Comparison of ENCODE assay signal across 8 cellular contexts in genomic region chr14:23306113-23306411, GRCh38. TPM values are rescaled to one million over a fixed set of nuclear protein-coding genes. Genes with fewer than 3 reads are reported as not detected.
DNase-seq lines count a peak whose midpoint lies in the region; ATAC-seq, FAIRE-seq and TF ChIP-seq lines count a peak whose summit lies in the region.

No MANE protein-coding gene starts in this region.

- H3K79me2 ChIP-seq in HCT116 (ENCODE audit: insufficient read depth, low read length), result peaks cover 45% of the 10 kb centered on the region

- H3K27ac Mint-ChIP-seq in WTC11, result peak overlapping the region; percentile 93

- peaks cover 20% of the 10 kb centered on the region for H3K4me1 Mint-ChIP-seq in WTC11

- no peak for FAIRE-seq in small intestine (lab: Jason Lieb, UNC)

- intact Hi-C loops in HCT116 (cut with micrococcal nuclease), result loop anchor here (10.0 kb wide), 1 partner anchor 321 kb away; the partner anchor contains the start of gene AJUBA

- H3K27me3 ChIP-seq in HCT116 (ENCODE audit: insufficient read depth, low read length) (no peaks in the 10 kb centered on the region), small intestine (ENCODE audit: control insufficient read depth in 2 of 2, insufficient read depth in 2 of 2, low read length in 2 of 2) (no peaks in the 10 kb centered on the region)

- ATAC-seq in HCT116, result no peak
- no peak; the same call in 1 of the 2 replicates for ATAC-seq in WTC11
- no peak for ATAC-seq in HG03039 (IDR thresholded peaks at IDR 0.05; ENCODE audit: unreplicated experiment)
- no peak for ATAC-seq in GM19397 (IDR thresholded peaks at IDR 0.05; ENCODE audit: unreplicated experiment)

- H3K4me3 Mint-ChIP-seq in WTC11, result peak overlapping the region; percentile 87

- peaks cover 6% of the 10 kb centered on the region for H3K36me3 Mint-ChIP-seq in WTC11

- CTCF ChIA-PET in HCT116 (lab: Charles Lee) (interaction anchor here (1.6 to 2.4 kb wide), 2 partner anchors 15 to 186 kb away, joined by 4 to 15 read pairs; partner anchors contain the start of gene PABPN1), WTC11 (lab: Charles Lee) (interaction anchor here (0.9 to 2.9 kb wide), 14 partner anchors 15 to 320 kb away, joined by 3 to 20 read pairs (median 5); partner anchors contain the start of genes HOMEZ, PABPN1 and SLC22A17)

- H3K36me3 ChIP-seq in HCT116 (ENCODE audit: control insufficient read depth in 1 of 2, insufficient read depth in 2 of 2, low read length in 2 of 2), result peaks cover 16 to 36% of the 10 kb centered on the region in 2 experiments
- peaks cover 0 to 2% of the 10 kb centered on the region in 2 donors for H3K36me3 ChIP-seq in small intestine (ENCODE audit: control insufficient read depth in 2 of 2, insufficient read depth in 2 of 2, low read length in 2 of 2)

- no peak overlapping the region for H2AFZ ChIP-seq in HCT116 (ENCODE audit: low read depth, low read length, poor library complexity, severe bottlenecking)

- POLR2A ChIA-PET in HCT116 (lab: Charles Lee), result interaction anchor here (0.9 to 2.4 kb wide), 4 partner anchors 13 to 211 kb away, joined by 4 to 21 read pairs (median 7); partner anchors contain the start of genes ACIN1, C14orf119, HOMEZ and PABPN1
- POLR2A ChIA-PET in WTC11 (lab: Charles Lee), result interaction anchor here (0.7 to 2.7 kb wide), 5 partner anchors 15 to 211 kb away, joined by 3 to 32 read pairs (median 6); partner anchors contain the start of genes ACIN1, C14orf119, HOMEZ and PABPN1

- no peak for TF ChIP-seq POLR2A in HCT116 (IDR thresholded peaks at IDR 0.05; ENCODE audit: borderline replicate concordance, extremely low read depth, insufficient read depth, insufficient read length)

- WGBS in small intestine, 3 donors, result 10 to 27% (median 26%) methylated on average over 3 of the region's 3 CpGs

- H3K9ac ChIP-seq in HCT116 (ENCODE audit: low read length), result peak overlapping the region; percentile 81

- H3K27ac ChIP-seq in HCT116 (ENCODE audit: low read depth, low read length) (peak overlapping the region; percentile 79), small intestine (ENCODE audit: low read depth in 1 of 2, low read length in 1 of 2) (peak overlapping the region; percentile 73 to 76)

- BruUV-seq in HCT116 (replicated peaks; lab: Mats Ljungman, UMichigan), result TSS peak; percentile 98

- H3K9me2 ChIP-seq in HCT116 (ENCODE audit: insufficient read depth), result no peaks in the 10 kb centered on the region

- H3K9me3 Mint-ChIP-seq in WTC11, result no peaks in the 10 kb centered on the region

- RAD21 ChIA-PET in HCT116 (lab: Charles Lee; ENCODE audit: low non-redundant PET in 1 of 2, low total read pairs in 2 of 2, uncharacterized antibody in 2 of 2, unreplicated experiment in 2 of 2), result interaction anchor here in 1 of 2 experiments (1.4 kb wide), 1 partner anchor 16 kb away, joined by 8 read pairs; the partner anchor contains the start of gene PABPN1

- H3K4me1 ChIP-seq in HCT116 (ENCODE audit: control insufficient read depth in 1 of 2, insufficient read depth in 2 of 2, low read length in 2 of 2) (peaks cover 19 to 40% of the 10 kb centered on the region in 2 experiments), small intestine (ENCODE audit: control insufficient read depth in 2 of 2, insufficient read depth in 1 of 2, low read depth in 1 of 2, low read length in 1 of 2) (peaks cover 10 to 11% of the 10 kb centered on the region in 2 donors)

- no peaks in the 10 kb centered on the region for H3K9me3 ChIP-seq in HCT116 (ENCODE audit: control insufficient read depth in 1 of 2, insufficient read depth in 1 of 2, low read depth in 1 of 2, low read length in 2 of 2)
- no peaks in the 10 kb centered on the region for H3K9me3 ChIP-seq in small intestine (ENCODE audit: control insufficient read depth, low read depth)

- no peak for TF ChIP-seq RAD21 in HCT116 (IDR thresholded peaks at IDR 0.05; ENCODE audit: low read depth)

- TF ChIP-seq CTCF in HCT116 (IDR thresholded peaks at IDR 0.05 in 2 of 3, conservative IDR thresholded peaks at IDR 0.05 in 1 of 3; ENCODE audit: borderline replicate concordance in 1 of 3, insufficient read depth in 1 of 3, low read depth in 2 of 3, low read length in 2 of 3), result no peak
- no peak for TF ChIP-seq CTCF in WTC11 (IDR thresholded peaks at IDR 0.05)

- no peak for DNase-seq in HCT116 (ENCODE audit: low read depth, low spot score)
- DNase-seq in WTC11 (ENCODE audit: low spot score), result no peak
- DNase-seq in small intestine, result peak; percentile 50
- DNase-seq in T-helper 9 cell, result no peak
- DNase-seq in glomerular visceral epithelial cell (ENCODE audit: extremely low spot score), result no peak

- H3K4me3 ChIP-seq in HCT116 (replicated peaks in 1 of 2; ENCODE audit: low read depth in 1 of 2, low read length in 2 of 2) (peak overlapping the region; percentile 76 to 99), iPS-11a (ENCODE audit: low read depth, low read length) (peak overlapping the region; percentile 73), small intestine (ENCODE audit: low read depth in 1 of 2, low read length in 2 of 2) (peak overlapping the region in 1 of 2 donors; percentile 57)

- H4K20me1 ChIP-seq in HCT116 (ENCODE audit: insufficient read depth), result no peaks in the 10 kb centered on the region

- H3K4me2 ChIP-seq in HCT116 (ENCODE audit: low read length), result peak overlapping the region; percentile 92

- peaks cover 18% of the 10 kb centered on the region for H3K27me3 Mint-ChIP-seq in WTC11 (ENCODE audit: low read depth)

TF ChIP-seq in HCT116, 20 proteins besides CTCF, POLR2A, EP300 and RAD21 (continues in another document):
- TF ChIP-seq TCF7L2 (IDR thresholded peaks at IDR 0.05; ENCODE audit: borderline replicate concordance, extremely low read depth, insufficient read depth, insufficient read length) (no peak), SIN3A (IDR thresholded peaks at IDR 0.05; ENCODE audit: low read depth) (no peak)

TF ChIP-seq in WTC11, 78 proteins besides CTCF, POLR2A, EP300 and RAD21 (continues in another document):
- no peak for TF ChIP-seq ZNF121 (CRISPR knock-in tag; IDR thresholded peaks at IDR 0.05)
- TF ChIP-seq USF1 (CRISPR knock-in tag; IDR thresholded peaks at IDR 0.05), result no peak
- TF ChIP-seq USF2 (CRISPR knock-in tag; IDR thresholded peaks at IDR 0.05), result no peak
- no peak for TF ChIP-seq IRF1 (CRISPR knock-in tag; IDR thresholded peaks at IDR 0.05)

RNA-seq across cellular contexts. Expression of gene BCL2L2, which starts 0.6 kb away (rescaled TPM):
- total RNA-seq in HCT116 (2021; ENCODE audit: unreplicated experiment) (25.5 TPM), WTC11 (2021) (15.5 to 18.2 TPM (median 16.9 TPM) in 3 replicates)
- 32.9 and 34.4 TPM in 2 replicates for polyA plus RNA-seq in HCT116 (2012)
- polyA plus RNA-seq in small intestine, result 10 to 100 TPM; 30.8 to 44.0 (median 31.5) TPM

RNA-seq across cellular contexts. Expression of gene PPP1R3E, which starts 3.4 kb away (rescaled TPM):
- total RNA-seq in HCT116 (2021; ENCODE audit: unreplicated experiment) (5.6 TPM), WTC11 (2021) (4.1 to 7.4 TPM (median 5.9 TPM) in 3 replicates)
- 2.6 and 4.2 TPM in 2 replicates for polyA plus RNA-seq in HCT116 (2012)
- 10 to 100 TPM in 1 of 3 donors, 1 to 10 TPM in 2; 6.7 to 20.6 (median 8.4) TPM for polyA plus RNA-seq in small intestine

RNA-seq across cellular contexts. Expression of gene PABPN1, which starts 15.2 kb away (rescaled TPM):
- total RNA-seq in HCT116 (2021; ENCODE audit: unreplicated experiment) (184 TPM), WTC11 (2021) (290 to 321 TPM (median 295 TPM) in 3 replicates)
- 131 and 143 TPM in 2 replicates for polyA plus RNA-seq in HCT116 (2012)
- 100 to 1,000 TPM; 119 to 170 (median 125) TPM for polyA plus RNA-seq in small intestine

RNA-seq across cellular contexts. Expression of gene HOMEZ, which starts 20.1 kb away (rescaled TPM):
- 18.2 TPM for total RNA-seq in HCT116 (2021; ENCODE audit: unreplicated experiment)
- polyA plus RNA-seq in HCT116 (2012), result 12.5 and 15.7 TPM in 2 replicates
- total RNA-seq in WTC11 (2021), result 9.4 to 10.7 TPM (median 10.1 TPM) in 3 replicates
- polyA plus RNA-seq in small intestine, result 1 to 10 TPM; 3.2 to 9.1 (median 6.0) TPM

RNA-seq across cellular contexts. Expression of gene SLC22A17, which starts 46.6 kb away (rescaled TPM):
- total RNA-seq in HCT116 (2021; ENCODE audit: unreplicated experiment), result 5.9 TPM
- 7.0 and 8.6 TPM in 2 replicates for polyA plus RNA-seq in HCT116 (2012)
- total RNA-seq in WTC11 (2021), result 42.3 to 52.4 TPM (median 51.4 TPM) in 3 replicates
- polyA plus RNA-seq in small intestine, result 10 to 100 TPM in 1 of 3 donors, 1 to 10 TPM in 1, under 1 TPM in 1; 0.67 to 12.7 (median 2.2) TPM
